In the genomic region with DNA sequence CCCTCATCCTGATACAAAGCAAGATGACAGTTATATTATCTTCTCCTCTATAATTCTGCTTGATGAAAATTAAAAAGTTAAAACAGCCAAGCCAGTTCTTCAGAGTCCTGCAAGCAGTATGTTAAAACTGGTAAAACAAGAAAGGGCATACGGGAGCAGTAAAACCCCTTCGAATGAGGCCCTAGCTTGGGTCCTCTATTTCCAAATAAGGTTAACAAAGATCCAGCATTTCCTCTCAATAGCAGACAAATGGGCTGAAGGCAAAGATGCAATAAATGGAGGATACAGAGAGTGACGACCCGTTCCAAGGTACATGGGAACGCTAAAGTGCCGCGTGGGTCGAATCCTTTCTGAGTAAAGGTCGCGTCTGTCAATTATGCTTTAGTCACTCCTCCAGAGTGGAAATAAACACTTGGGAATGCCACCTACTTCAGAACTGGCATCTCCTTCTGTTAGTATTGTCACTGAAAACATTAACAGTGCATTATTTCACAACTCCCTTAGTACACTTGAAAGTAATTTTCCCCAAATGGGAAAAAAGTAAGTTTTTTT, we compare ENCODE assay signal across 31 cellular contexts. TPM values are rescaled to one million over a fixed set of nuclear protein-coding genes. Genes with fewer than 3 reads are reported as not detected.
DNase-seq lines count a peak whose midpoint lies in the region; ATAC-seq, FAIRE-seq and TF ChIP-seq lines count a peak whose summit lies in the region.
"Had no signal": no experiment of that assay in that cellular context is flagged by ENCODE, and none has a peak within 500 bp of the region (broad histone marks: within the 10 kb centered on the region; RNA-seq: fewer than 3 reads in every experiment).

No MANE protein-coding gene starts in this region.

- no peak overlapping the region for H3K56ac ChIP-seq in H9 (ENCODE audit: insufficient read length, low read depth, low read length)

- H2AK5ac ChIP-seq in H9 (ENCODE audit: insufficient read length, low read length) = no peak overlapping the region

- ATAC-seq in left colon (peak; percentile 60), upper lobe of right lung (no peak)
- ATAC-seq: activated T-cell treated with anti-CD3 and anti-CD28 coated beads, Interleukin-2, amount 50 U/mL, for 72 hours; effector memory CD8-positive, alpha-beta T cell; PC-3 had no signal

- no peak overlapping the region for H4K91ac ChIP-seq in H9 (ENCODE audit: insufficient read length, low read depth, low read length)

- H4K8ac ChIP-seq in H9 (replicated peaks; ENCODE audit: insufficient read length, low read depth, low read length) = no peak overlapping the region

- no peak for DNase-seq in H9
- peak; percentile 28 to 33 for DNase-seq in left colon
- DNase-seq in small intestine = peak; percentile 78
- no peak for DNase-seq in SW480 (ENCODE audit: low spot score)
- DNase-seq in occipital lobe (lab: John Stamatoyannopoulos, UW) = no peak
- DNase-seq in globus pallidus (ENCODE audit: low spot score) = no peak
- DNase-seq in upper lobe of right lung = no peak
- DNase-seq: activated CD4-positive, alpha-beta memory T cell treated with anti-CD3 and anti-CD28 coated beads for 36 hours; activated CD4-positive, CD25-positive, alpha-beta regulatory T cell treated with anti-CD3 and anti-CD28 coated beads, Interleukin-2, amount 50 U/mL, for 72 hours; activated naive CD4-positive, alpha-beta T cell; activated T-cell treated with anti-CD3 and anti-CD28 coated beads, Interleukin-2, amount 50 U/mL, for 72 hours; central memory CD4-positive, alpha-beta T cell; DMS53; effector memory CD8-positive, alpha-beta T cell; erythroblast; KG1; mesendoderm; NCI-H1092 treated with DMSO at 0.1 percent for 48 hours; NCI-H187 treated with DMSO at 0.1 percent for 48 hours; NCI-H526; NK-92 treated with Interleukin-12 subunit alpha and Interleukin-12 subunit beta, amount 100 ng/mL, for 24 hours; PC-3; sigmoid colon; stimulated activated CD4-positive, alpha-beta T cell treated with anti-CD3 and anti-CD28 coated beads, Interleukin-4, amount 100 ng/mL, for 4 hours; T-helper 2 cell; upper lobe of left lung had no signal

- H3K4me1 ChIP-seq in H9 (ENCODE audit: insufficient read depth, low read length) = no peaks in the 10 kb centered on the region; the same call in 1 of the 2 replicates
- H3K4me1 ChIP-seq in small intestine (ENCODE audit: control insufficient read depth in 2 of 2, insufficient read depth in 1 of 2, low read depth in 1 of 2, low read length in 1 of 2) = no peaks in the 10 kb centered on the region
- H3K4me1 ChIP-seq in upper lobe of right lung = no peaks in the 10 kb centered on the region
- H3K4me1 ChIP-seq: Caco-2, sigmoid colon, upper lobe of left lung had no signal

- no peak overlapping the region for H3K14ac ChIP-seq in H9 (ENCODE audit: insufficient read depth, low read length)

- H2AFZ ChIP-seq in H9 (ENCODE audit: low read length) = no peak overlapping the region

- no peak overlapping the region for H3K9ac ChIP-seq in H9 (ENCODE audit: extremely low read depth, insufficient read length, low read length)

- H3K27ac ChIP-seq in H9 (ENCODE audit: insufficient read length, low read depth, low read length) = no peak overlapping the region
- H3K27ac ChIP-seq in VCaP = peak overlapping the region; percentile 41
- no peak overlapping the region for H3K27ac ChIP-seq in small intestine (ENCODE audit: low read depth in 1 of 2, low read length in 1 of 2)
- no peak overlapping the region for H3K27ac ChIP-seq in upper lobe of right lung
- H3K27ac ChIP-seq: C4-2B, sigmoid colon, upper lobe of left lung had no signal

- H2BK120ac ChIP-seq in H9 (ENCODE audit: low read depth, low read length, poor library complexity, severe bottlenecking) = no peak overlapping the region

- H3K4ac ChIP-seq in H9 (ENCODE audit: low read depth, low read length) = no peak overlapping the region

- H3K27me3 ChIP-seq in H9 (ENCODE audit: insufficient read depth, low read length) (no peaks in the 10 kb centered on the region), small intestine (ENCODE audit: control insufficient read depth in 2 of 2, insufficient read depth in 2 of 2, low read length in 2 of 2) (no peaks in the 10 kb centered on the region), upper lobe of right lung (no peaks in the 10 kb centered on the region)
- H3K27me3 ChIP-seq: sigmoid colon, upper lobe of left lung had no signal

- no peak overlapping the region for H2BK5ac ChIP-seq in H9 (ENCODE audit: insufficient read length, low read length)

- no peak overlapping the region for H3T11ph ChIP-seq in H9 (ENCODE audit: low read length)

- H3K79me1 ChIP-seq in H9 (ENCODE audit: insufficient read depth, low read depth, low read length, poor library complexity, severe bottlenecking) = no peaks in the 10 kb centered on the region

- H3K4me3 ChIP-seq in small intestine (ENCODE audit: low read depth in 1 of 2, low read length in 2 of 2) = no peak overlapping the region
- no peak overlapping the region for H3K4me3 ChIP-seq in upper lobe of right lung
- H3K4me3 ChIP-seq: sigmoid colon, upper lobe of left lung had no signal

- no peak overlapping the region for H3K4me3 Mint-ChIP-seq in H9
- H3K4me3 Mint-ChIP-seq: activated CD4-positive, alpha-beta memory T cell treated with anti-CD3 and anti-CD28 coated beads for 36 hours; activated T-cell treated with anti-CD3 and anti-CD28 coated beads, Interleukin-2, amount 50 U/mL, for 72 hours; effector memory CD8-positive, alpha-beta T cell had no signal

- H3K27me3 Mint-ChIP-seq in H9 (ENCODE audit: low read depth) = no peaks in the 10 kb centered on the region
- H3K27me3 Mint-ChIP-seq: activated CD4-positive, alpha-beta memory T cell treated with anti-CD3 and anti-CD28 coated beads for 36 hours; effector memory CD8-positive, alpha-beta T cell; progenitor cell of endocrine pancreas had no signal

- no CpG with 5 or more reads among the region's 10 CpGs for WGBS in H9 (ENCODE audit: extremely low coverage, insufficient read length, low lambda C conversion rate)
- WGBS in small intestine, 3 donors = 22 to 50% (median 30%) methylated on average over 10 of the region's 10 CpGs

- H4K20me1 ChIP-seq in H9 (ENCODE audit: control insufficient read depth, insufficient read depth, insufficient read length) = no peaks in the 10 kb centered on the region

- no peak overlapping the region for H2BK20ac ChIP-seq in H9 (ENCODE audit: low read depth, low read length, poor library complexity, severe bottlenecking)

- 0 out of 7 replicates have a peak, but pooled peaks cover 0 to 1% (median 0%) of the 10 kb centered on the region in 3 experiments for H3K36me3 Mint-ChIP-seq in H9 (ENCODE audit: insufficient read depth in 1 of 3, low read depth in 3 of 3)

- no peak for FAIRE-seq in small intestine (lab: Jason Lieb, UNC)
- FAIRE-seq: G401.6 had no signal

- H3K36me3 ChIP-seq in small intestine (ENCODE audit: control insufficient read depth in 2 of 2, insufficient read depth in 2 of 2, low read length in 2 of 2) = no peaks in the 10 kb centered on the region
- H3K36me3 ChIP-seq in upper lobe of right lung = no peaks in the 10 kb centered on the region
- H3K36me3 ChIP-seq: sigmoid colon, upper lobe of left lung had no signal

- H3K4me2 ChIP-seq in H9 (ENCODE audit: insufficient read depth, insufficient read length, low read length) = no peak overlapping the region

- intact Hi-C loops in left colon (cut with DNase I, micrococcal nuclease) = no loop called here
- intact Hi-C loops in upper lobe of right lung (cut with DNase I) = no loop called here

- peak overlapping the region; percentile 51 for H3K18ac ChIP-seq in H9 (ENCODE audit: insufficient read length, low read depth, low read length)

- H3K9me3 Mint-ChIP-seq in H9 = no peaks in the 10 kb centered on the region
- H3K9me3 Mint-ChIP-seq: effector memory CD8-positive, alpha-beta T cell had no signal

- no peak overlapping the region for H2BK12ac ChIP-seq in H9 (ENCODE audit: insufficient read length, low read depth, low read length)

- H2BK15ac ChIP-seq in H9 (ENCODE audit: low read depth, low read length) = no peak overlapping the region

- peaks cover 18 to 21% of the 10 kb centered on the region in 2 experiments for H3K4me1 Mint-ChIP-seq in H9

- no peak overlapping the region for H4K5ac ChIP-seq in H9 (ENCODE audit: insufficient read length, low read depth, low read length)

- H3K9me3 ChIP-seq in H9 (ENCODE audit: control insufficient read depth, low read depth, low read length) (no peaks in the 10 kb centered on the region), small intestine (ENCODE audit: control insufficient read depth, low read depth) (no peaks in the 10 kb centered on the region), upper lobe of right lung (no peaks in the 10 kb centered on the region)
- H3K9me3 ChIP-seq: Caco-2, sigmoid colon, upper lobe of left lung had no signal

- H3K23me2 ChIP-seq in H9 (ENCODE audit: insufficient read length, low read depth, low read length, poor library complexity, severe bottlenecking) = no peaks in the 10 kb centered on the region

- TF ChIP-seq CTCF in H9 (conservative IDR thresholded peaks at IDR 0.05) (no peak), VCaP (conservative IDR thresholded peaks at IDR 0.05) (no peak), upper lobe of right lung (IDR thresholded peaks at IDR 0.05) (no peak)

- H3K27ac Mint-ChIP-seq in H9 = no peak overlapping the region
- H3K27ac Mint-ChIP-seq: activated CD4-positive, alpha-beta memory T cell treated with anti-CD3 and anti-CD28 coated beads for 36 hours; activated T-cell treated with anti-CD3 and anti-CD28 coated beads, Interleukin-2, amount 50 U/mL, for 72 hours; effector memory CD8-positive, alpha-beta T cell; progenitor cell of endocrine pancreas had no signal

- no peak overlapping the region for H3K23ac ChIP-seq in H9 (ENCODE audit: insufficient read length, low read depth, low read length)

- no peaks in the 10 kb centered on the region for H3K79me2 ChIP-seq in H9 (ENCODE audit: insufficient read depth, low read length)

RNA-seq across cellular contexts. Expression of a gene that starts 24.7 kb away (rescaled TPM):
- total RNA-seq in H9 (2021) (13.0 and 14.1 TPM in 2 replicates), left colon (10 to 100 TPM; 25.2 to 27.2 TPM), occipital lobe (125 TPM), upper lobe of right lung (29.5 TPM)
- 10 to 100 TPM; 16.5 to 20.9 (median 20.1) TPM for polyA plus RNA-seq in small intestine

Comparison
In these comparisons a context has a peak if more than half of its experiments do, and no peak if none do; other contexts are left out.
1. DNase-seq: peak in left colon (2 of 2) and small intestine (single experiment); none in H9 (single experiment), SW480 (single experiment), occipital lobe (single experiment), globus pallidus (single experiment) and upper lobe of right lung (single experiment).